Comparison of ENCODE assay signal across 7 cellular contexts in the genomic region with DNA sequence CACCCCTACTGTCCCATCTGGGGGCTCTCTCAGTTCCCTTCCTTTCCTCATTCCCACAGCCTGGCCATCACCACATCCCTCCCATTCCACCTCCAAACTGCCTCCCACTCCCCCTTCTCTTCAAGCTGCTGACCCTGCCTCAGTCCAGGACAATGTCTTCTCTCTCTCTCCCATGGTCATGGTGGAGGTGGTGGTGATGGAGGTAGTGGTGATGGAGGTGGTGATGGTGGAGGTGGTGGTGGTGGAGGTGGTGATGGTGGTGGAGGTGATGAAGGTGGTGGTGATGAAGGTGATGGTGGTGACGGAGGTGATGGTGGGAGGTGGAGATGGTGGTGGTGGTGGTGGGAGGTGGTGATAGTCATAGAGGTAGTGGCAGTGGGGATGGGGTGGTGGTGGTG.
"Had no signal": no experiment of that assay in that cellular context is flagged by ENCODE, and none has a peak within 500 bp of the region (broad histone marks: within the 10 kb centered on the region; RNA-seq: fewer than 3 reads in every experiment).

No MANE protein-coding gene starts in this region.

- H3K4me3 ChIP-seq: GM23248, HAP-1, K562 had no signal

- DNase-seq: GM23248, GOT3, H7, IMR-90, KG1 had no signal

- H3K36me3 ChIP-seq: HAP-1 had no signal

- H3K27ac ChIP-seq: GM23248 had no signal

- FAIRE-seq: K562 had no signal

- H2AFZ ChIP-seq: GM23248 had no signal

- H3K4me1 ChIP-seq: HAP-1 had no signal

- H3K9me3 ChIP-seq: HAP-1 had no signal
